6 cellular contexts compared by ENCODE assay signal in the genomic region with DNA sequence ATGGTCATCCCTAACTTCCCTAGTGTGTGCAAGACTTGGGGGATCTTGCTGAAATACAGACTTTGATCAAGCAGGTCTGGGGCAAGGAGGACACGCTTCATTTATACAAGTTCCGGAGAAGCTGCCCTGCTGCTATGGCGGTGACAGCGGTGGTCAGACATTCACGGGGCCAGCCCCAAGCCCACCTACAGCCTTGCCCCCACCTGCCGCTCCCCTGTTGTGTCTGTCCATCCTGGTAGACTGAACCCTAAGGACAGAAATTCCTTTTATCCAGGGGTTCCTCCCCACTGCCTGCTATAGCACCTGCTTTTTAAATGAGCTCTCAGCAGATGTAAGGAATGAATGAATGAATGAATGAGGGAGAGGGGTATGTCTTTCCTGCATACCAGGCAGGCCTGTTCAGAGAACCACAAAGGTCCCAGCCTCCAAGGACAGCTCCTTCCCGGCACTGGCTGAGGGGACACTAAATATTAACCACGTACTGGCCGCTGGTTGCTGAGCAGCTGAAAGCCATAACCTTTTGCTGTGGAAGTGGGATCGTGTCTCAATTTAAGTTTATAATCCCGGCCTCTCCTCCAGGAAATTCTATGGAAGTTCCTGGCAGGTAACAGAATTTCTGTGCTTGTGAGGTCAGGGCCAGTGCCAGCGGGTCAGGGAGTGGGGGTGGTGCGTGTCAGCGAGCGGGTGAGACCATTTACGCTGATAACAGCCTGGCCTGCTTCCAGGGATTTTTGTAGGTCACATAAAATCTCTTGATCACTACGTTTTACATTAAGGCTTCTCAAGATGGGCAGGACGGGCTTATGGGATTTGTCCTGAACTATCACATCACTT. TPM values are rescaled to one million over a fixed set of nuclear protein-coding genes. Genes with fewer than 3 reads are reported as not detected.
DNase-seq lines count a peak whose midpoint lies in the region; ATAC-seq and FAIRE-seq lines count a peak whose summit lies in the region.

No MANE protein-coding gene starts in this region.

- no peaks in the 10 kb centered on the region for H3K36me3 ChIP-seq in aorta (ENCODE audit: control insufficient read depth in 1 of 2, insufficient read depth in 2 of 2, low read length in 1 of 2)

- no peak overlapping the region for H3K4me3 ChIP-seq in aorta (ENCODE audit: low read length in 2 of 2)

- peak overlapping the region; percentile 55 for H3K4me3 Mint-ChIP-seq in stimulated activated naive CD8-positive, alpha-beta T cell treated with anti-CD3 and anti-CD28 coated beads, Interleukin-15, Interleukin-2, amounts not matched to agents 100 ng/mL and 50 ng/mL, for 24 hours

- peak overlapping the region; percentile 54 to 63 for H3K27ac ChIP-seq in aorta (ENCODE audit: low read depth in 1 of 2, low read length in 2 of 2)

- no peaks in the 10 kb centered on the region for H3K27me3 Mint-ChIP-seq in stimulated activated naive CD8-positive, alpha-beta T cell treated with anti-CD3 and anti-CD28 coated beads, Interleukin-15, Interleukin-2, amounts not matched to agents 100 ng/mL and 50 ng/mL, for 24 hours

- no peak for DNase-seq in stimulated activated naive CD8-positive, alpha-beta T cell treated with anti-CD3 and anti-CD28 coated beads, Interleukin-15, Interleukin-2, amounts not matched to agents 100 U/mL and 50 U/mL, for 24 hours
- DNase-seq in aorta = no peak
- DNase-seq in NCI-H2171 (lab: John Stamatoyannopoulos, UW) = no peak

- FAIRE-seq in islet of Langerhans (lab: Jason Lieb, UNC) = peak; percentile 55

- intact Hi-C loops in aorta (cut with DNase I) = loop anchor here in 1 of 2 donors (5.0 kb wide), 1 partner anchor 81 kb away; a partner anchor contains a TSS

- no peak for ATAC-seq in stimulated activated naive CD8-positive, alpha-beta T cell treated with anti-CD3 and anti-CD28 coated beads, Interleukin-15, Interleukin-2, amounts not matched to agents 100 U/mL and 50 U/mL, for 24 hours
- ATAC-seq in aorta (ENCODE audit: low FRiP score) (no peak), HG03095 (IDR thresholded peaks at IDR 0.05; ENCODE audit: unreplicated experiment) (no peak)

- H3K9me3 ChIP-seq in aorta (ENCODE audit: control insufficient read depth, low read length) = no peaks in the 10 kb centered on the region

- peaks cover 66% of the 10 kb centered on the region for H3K4me1 Mint-ChIP-seq in stimulated activated naive CD8-positive, alpha-beta T cell treated with anti-CD3 and anti-CD28 coated beads, Interleukin-15, Interleukin-2, amounts not matched to agents 100 ng/mL and 50 ng/mL, for 24 hours (ENCODE audit: low read depth)

- H3K36me3 Mint-ChIP-seq in stimulated activated naive CD8-positive, alpha-beta T cell treated with anti-CD3 and anti-CD28 coated beads, Interleukin-15, Interleukin-2, amounts not matched to agents 100 ng/mL and 50 ng/mL, for 24 hours (ENCODE audit: low read depth) = peaks cover 27% of the 10 kb centered on the region

- no peaks in the 10 kb centered on the region for H3K9me3 Mint-ChIP-seq in stimulated activated naive CD8-positive, alpha-beta T cell treated with anti-CD3 and anti-CD28 coated beads, Interleukin-15, Interleukin-2, amounts not matched to agents 100 ng/mL and 50 ng/mL, for 24 hours

- no peaks in the 10 kb centered on the region for H3K4me1 ChIP-seq in aorta (ENCODE audit: control insufficient read depth in 1 of 2, insufficient read depth in 2 of 2, low read length in 2 of 2)

- no peaks in the 10 kb centered on the region for H3K27me3 ChIP-seq in aorta (ENCODE audit: control insufficient read depth in 1 of 2, insufficient read depth in 2 of 2, low read length in 1 of 2)

- peak overlapping the region; percentile 90 for H3K27ac Mint-ChIP-seq in stimulated activated naive CD8-positive, alpha-beta T cell treated with anti-CD3 and anti-CD28 coated beads, Interleukin-15, Interleukin-2, amounts not matched to agents 100 ng/mL and 50 ng/mL, for 24 hours

- 37 to 38% methylated on average over 18 of the region's 18 CpGs for WGBS in aorta, 2 donors

RNA-seq across cellular contexts. Expression of a gene that starts 27.1 kb away (rescaled TPM):
- 1 to 10 TPM in 1 of 2 donors, under 1 TPM in 1; 0.84 to 1.2 TPM for total RNA-seq in aorta
- polyA plus RNA-seq in aorta = 1 to 10 TPM in 1 of 2 donors, under 1 TPM in 1; 0.50 to 1.3 TPM

RNA-seq across cellular contexts. Expression of a gene that starts 27.8 kb away (rescaled TPM):
- 100 to 1,000 TPM; 183 to 208 TPM for total RNA-seq in aorta
- polyA plus RNA-seq in aorta = 100 to 1,000 TPM; 249 to 307 TPM

RNA-seq across cellular contexts. Expression of a gene that starts 40.5 kb away (rescaled TPM):
- total RNA-seq in aorta = 1 to 10 TPM; 3.8 to 7.2 TPM
- polyA plus RNA-seq in aorta = 10 to 100 TPM in 1 of 2 donors, under 1 TPM in 1; 0.75 to 60.1 TPM

RNA-seq across cellular contexts. Expression of a gene that starts 49.8 kb away (rescaled TPM):
- total RNA-seq in aorta = 1 to 10 TPM in 1 of 2 donors, under 1 TPM in 1; 0.36 to 4.2 TPM
- under 1 TPM in 1 of 2 donors, not detected in 1; 0.13 TPM for polyA plus RNA-seq in aorta
